ENCODE assay signal across 24 cellular contexts in genomic region chr5:41068169-41068568, GRCh38. TPM values are rescaled to one million over a fixed set of nuclear protein-coding genes. Genes with fewer than 3 reads are reported as not detected.
DNase-seq lines count a peak whose midpoint lies in the region; ATAC-seq and TF ChIP-seq lines count a peak whose summit lies in the region.
"Had no signal": no experiment of that assay in that cellular context is flagged by ENCODE, and none has a peak within 500 bp of the region (broad histone marks: within the 10 kb centered on the region; RNA-seq: fewer than 3 reads in every experiment).

No MANE protein-coding gene starts in this region.

- no peaks in the 10 kb centered on the region for H4K20me1 ChIP-seq in GM23248 (ENCODE audit: insufficient read depth)

- no peaks in the 10 kb centered on the region for H3F3A ChIP-seq in GM23248 (ENCODE audit: insufficient read depth)

- H3K9ac ChIP-seq in GM23248: no peak overlapping the region
- H3K9ac ChIP-seq: KMS-11 had no signal

- H3K27me3 ChIP-seq in BE2C (no peaks in the 10 kb centered on the region), GM23248 (replicated peaks; ENCODE audit: insufficient read depth) (no peaks in the 10 kb centered on the region; the same call in 1 of the 2 replicates)
- H3K27me3 ChIP-seq: esophagus muscularis mucosa, right lobe of liver, thyroid gland had no signal

- 11 to 19% methylated on average over 2 of the region's 2 CpGs for whole genome bisulfite sequencing in GM23248 (ENCODE audit: low coverage in 1 of 2, low lambda C conversion rate in 2 of 2, missing lambda C conversion rate in 2 of 2), 2 experiments

- H3K4me2 ChIP-seq in GM23248 (ENCODE audit: unreplicated experiment): no peak overlapping the region
- H3K4me2 ChIP-seq: KMS-11 had no signal

- H3K36me3 ChIP-seq in BE2C: no peaks in the 10 kb centered on the region
- no peaks in the 10 kb centered on the region for H3K36me3 ChIP-seq in GM23248 (ENCODE audit: low read depth)
- H3K36me3 ChIP-seq: esophagus muscularis mucosa, right lobe of liver, thyroid gland had no signal

- in situ Hi-C loops in GM23248 (cut with MboI): no loop called here

- H3K4me3 ChIP-seq in BE2C (ENCODE audit: low read depth, low read length) (no peak overlapping the region), GM23248 (no peak overlapping the region), fibroblast of the aortic adventitia (ENCODE audit: low read depth, low read length) (no peak overlapping the region)
- H3K4me3 ChIP-seq: esophagus muscularis mucosa, right lobe of liver, thyroid gland had no signal

- no peaks in the 10 kb centered on the region for H3K9me3 ChIP-seq in BE2C
- H3K9me3 ChIP-seq in GM23248 (ENCODE audit: low read depth): no peaks in the 10 kb centered on the region
- H3K9me3 ChIP-seq: esophagus muscularis mucosa, right lobe of liver, thyroid gland had no signal

- no peaks in the 10 kb centered on the region for H3K79me2 ChIP-seq in GM23248 (ENCODE audit: insufficient read depth)

- no peak for TF ChIP-seq CTCF in BE2C (IDR thresholded peaks at IDR 0.05; ENCODE audit: low read depth, low read length)
- TF ChIP-seq CTCF in fibroblast of the aortic adventitia (IDR thresholded peaks at IDR 0.05; ENCODE audit: insufficient read depth, low read length): no peak

- H3K4me1 ChIP-seq in BE2C (peaks cover 6% of the 10 kb centered on the region; the same call in 1 of the 2 replicates), GM23248 (ENCODE audit: insufficient read depth) (no peaks in the 10 kb centered on the region)
- H3K4me1 ChIP-seq: esophagus muscularis mucosa, right lobe of liver, thyroid gland had no signal

- H3K27ac ChIP-seq in GM23248: no peak overlapping the region
- H3K27ac ChIP-seq: esophagus muscularis mucosa, KMS-11, right lobe of liver, thyroid gland had no signal

- ATAC-seq in GM19324 (IDR thresholded peaks at IDR 0.05; ENCODE audit: low FRiP score, unreplicated experiment): no peak
- ATAC-seq: right lobe of liver; stimulated activated memory B cell treated with anti-CD40 and anti-IgM and Interleukin-4, amounts not matched to agents 10 μg/mL and 1 μg/mL and 100 μg/mL, for 72 hours had no signal

- TF ChIP-seq POLR2A in erythroblast (IDR thresholded peaks at IDR 0.05; ENCODE audit: low read length): no peak

- H2AFZ ChIP-seq in GM23248: no peak overlapping the region

- no peaks in the 10 kb centered on the region for H3K9me2 ChIP-seq in GM23248 (ENCODE audit: insufficient read depth)

- DNase-seq in BE2C (peak; percentile 18), GM23248 (peak; percentile 2), NCI-H748 treated with DMSO at 0.1 percent for 48 hours (lab: John Stamatoyannopoulos, UW) (peak; percentile 18), fibroblast of the aortic adventitia (ENCODE audit: low read depth) (peak; percentile 24), erythroblast (lab: John Stamatoyannopoulos, UW) (no peak)
- DNase-seq in activated effector memory CD4-positive, alpha-beta T cell treated with Interleukin-2 at 50 U/mL for 16 hours: no peak
- DNase-seq: activated CD4-positive, alpha-beta T cell treated with anti-CD3 and anti-CD28 coated beads for 48 hours; activated CD8-positive, alpha-beta memory T cell treated with anti-CD3 and anti-CD28 coated beads, Interleukin-2, amount 50 U/mL, for 4 hours; CD8-positive, alpha-beta memory T cell; central memory CD4-positive, alpha-beta T cell; effector CD4-positive, alpha-beta T cell; EL; NCI-H1048; right lobe of liver; SHP77; thyroid gland had no signal

RNA-seq across cellular contexts. Expression of gene MROH2B, which starts 3.0 kb away (rescaled TPM):
- polyA plus RNA-seq in BE2C (2012; ENCODE audit: insufficient read depth, insufficient read length, low read depth): 0.79 TPM
- not detected in 2 replicates for total RNA-seq in GM23248 (2014; rRNA removed; shearing (Covaris generic))
- not detected in 2 replicates for polyA plus RNA-seq in GM23248 (2016; fragmentation: Nextera tagmentation; extraction: Ambion mirVana)
- not detected in 2 replicates for total RNA-seq in fibroblast of the aortic adventitia (ENCODE audit: low replicate concordance)
- total RNA-seq: CD8-positive, alpha-beta memory T cell; esophagus muscularis mucosa; lower leg skin; NCI-H460; osteoblast had no signal
- polyA plus RNA-seq: adipose tissue; CD8-positive, alpha-beta memory T cell had no signal

Comparison
In these comparisons a context has a peak if more than half of its experiments do, and no peak if none do; other contexts are left out.
1. DNase-seq: peak in BE2C (single experiment), GM23248 (single experiment), NCI-H748 treated with DMSO at 0.1 percent for 48 hours (single experiment) and fibroblast of the aortic adventitia (single experiment); none in activated effector memory CD4-positive, alpha-beta T cell treated with Interleukin-2 at 50 U/mL for 16 hours (single experiment) and erythroblast (0 of 2).